17 cellular contexts compared by ENCODE assay signal in the genomic region with DNA sequence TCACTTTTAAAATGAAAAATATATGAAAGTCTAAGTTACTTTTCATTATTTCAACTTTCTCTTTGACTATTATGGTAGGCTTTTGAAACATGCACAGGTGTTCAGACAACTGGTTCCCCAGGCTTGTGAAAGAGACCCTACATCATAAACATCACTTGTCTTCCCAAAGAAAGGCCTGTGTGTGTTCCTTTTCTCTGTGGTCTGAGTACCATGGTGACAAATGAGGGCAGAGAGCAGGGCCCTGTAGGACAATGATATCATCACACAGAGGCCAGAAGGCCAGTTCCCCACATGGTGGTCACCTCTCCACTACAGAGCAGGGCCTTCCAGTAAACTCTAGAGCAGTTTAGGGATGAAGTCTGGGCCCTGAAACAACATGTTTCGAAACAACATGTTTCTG.
A peak's percentile ranks its signal among the peaks of the same experiment; 100 is the strongest.
DNase-seq lines count a peak whose midpoint lies in the region; ATAC-seq and TF ChIP-seq lines count a peak whose summit lies in the region.
"Had no signal": no experiment of that assay in that cellular context is flagged by ENCODE, and none has a peak within 500 bp of the region (broad histone marks: within the 10 kb centered on the region; RNA-seq: fewer than 3 reads in every experiment).

No MANE protein-coding gene starts in this region.

- in situ Hi-C loops in GM13976 (cut with MboI; ENCODE audit: low sequenced_read_pairs, unreplicated experiment): no loop called here

- ATAC-seq in GM19395 (IDR thresholded peaks at IDR 0.05; ENCODE audit: unreplicated experiment): peak; percentile 75
- peak; percentile 50 for ATAC-seq in HG03025 (IDR thresholded peaks at IDR 0.05; ENCODE audit: low FRiP score, unreplicated experiment)
- ATAC-seq in GM18511 (IDR thresholded peaks at IDR 0.05; ENCODE audit: unreplicated experiment): no peak

- no peak overlapping the region for H3K4me3 ChIP-seq in GM12865 (ENCODE audit: low read depth, low read length)
- H3K4me3 ChIP-seq: ascending aorta had no signal

- no peak for TF ChIP-seq CTCF in GM12865 (IDR thresholded peaks at IDR 0.05; ENCODE audit: insufficient read depth, low read depth, low read length, missing control alignments)
- TF ChIP-seq CTCF in GM13976 (IDR thresholded peaks at IDR 0.05; ENCODE audit: borderline replicate concordance, control extremely low read depth, extremely low read depth, insufficient read depth, missing control alignments): no peak

- peak; percentile 67 for DNase-seq in GM12865 (ENCODE audit: low read depth)
- peak; percentile 21 for DNase-seq in ecto neural progenitor cell (ENCODE audit: low spot score)
- DNase-seq in foreskin melanocyte: no peak
- DNase-seq in GM13976 (ENCODE audit: low spot score): no peak
- no peak for DNase-seq in stimulated activated naive CD4-positive, alpha-beta T cell (lab: John Stamatoyannopoulos, UW)
- DNase-seq: activated CD4-positive, alpha-beta T cell treated with anti-CD3 and anti-CD28 coated beads for 4 hours; erythroblast; GDM1; mammary epithelial cell; NCI-H1694 treated with DMSO at 0.1 percent for 48 hours; NCI-H510A treated with DMSO at 0.1 percent for 48 hours; SHP77 treated with DMSO at 0.1 percent for 48 hours; substantia nigra had no signal

Comparison
In these comparisons a context has a peak if more than half of its experiments do, and no peak if none do; other contexts are left out.
1. DNase-seq: peak in GM12865 (single experiment) and ecto neural progenitor cell (single experiment); none in foreskin melanocyte (single experiment), GM13976 (single experiment) and stimulated activated naive CD4-positive, alpha-beta T cell (0 of 6).